1 cellular context compared by ENCODE assay signal in genomic region chr14:104677506-104678332, GRCh38.
TF ChIP-seq lines count a peak whose summit lies in the region.

No MANE protein-coding gene starts in this region.

TF ChIP-seq in HepG2, 621 proteins besides CTCF, POLR2A, EP300 and RAD21 (continued from another document):
- no peak for TF ChIP-seq ZNF710 (CRISPR knock-in tag; IDR thresholded peaks at IDR 0.05; ENCODE audit: borderline replicate concordance)
- no peak for TF ChIP-seq GATAD1 (CRISPR knock-in tag; IDR thresholded peaks at IDR 0.05)
- TF ChIP-seq ZNF501 (CRISPR knock-in tag; IDR thresholded peaks at IDR 0.05) = peak; percentile 53; the same call in 1 of the 2 replicates
- no peak for TF ChIP-seq NONO (IDR thresholded peaks at IDR 0.05)
- no peak for TF ChIP-seq NONO (CRISPR knock-in tag; conservative IDR thresholded peaks at IDR 0.05)
- no peak for TF ChIP-seq NR0B2 (CRISPR knock-in tag; IDR thresholded peaks at IDR 0.05)
- no peak for TF ChIP-seq SRY (CRISPR knock-in tag; IDR thresholded peaks at IDR 0.05)
- 0 out of 2 replicates have a peak, but pooled peaks have one; percentile 6 for TF ChIP-seq RXRA (CRISPR knock-in tag; IDR thresholded peaks at IDR 0.05)
- no peak for TF ChIP-seq ZNF235 (CRISPR knock-in tag; IDR thresholded peaks at IDR 0.05; ENCODE audit: borderline replicate concordance)
- no peak for TF ChIP-seq ZNF280D (CRISPR knock-in tag; IDR thresholded peaks at IDR 0.05)
- TF ChIP-seq HNRNPL (IDR thresholded peaks at IDR 0.05; ENCODE audit: low read depth, low read length) = 0 out of 2 replicates have a peak, but pooled peaks have one; percentile 34
- TF ChIP-seq ZBTB44 (CRISPR knock-in tag; IDR thresholded peaks at IDR 0.05) = no peak
- no peak for TF ChIP-seq AHR (CRISPR knock-in tag; IDR thresholded peaks at IDR 0.05)
- TF ChIP-seq KIAA2018 (CRISPR knock-in tag; IDR thresholded peaks at IDR 0.05; ENCODE audit: borderline replicate concordance) = no peak
- TF ChIP-seq ZSCAN31 (CRISPR knock-in tag; IDR thresholded peaks at IDR 0.05; ENCODE audit: low read depth) = no peak
- TF ChIP-seq ZNF382 (CRISPR knock-in tag; IDR thresholded peaks at IDR 0.05; ENCODE audit: borderline replicate concordance) = no peak
- TF ChIP-seq ZZZ3 (CRISPR knock-in tag; IDR thresholded peaks at IDR 0.05; ENCODE audit: borderline replicate concordance) = no peak
- TF ChIP-seq ETV5 (CRISPR knock-in tag; IDR thresholded peaks at IDR 0.05; ENCODE audit: borderline replicate concordance) = 0 out of 2 replicates have a peak, but pooled peaks have one; percentile 3
- no peak for TF ChIP-seq SP1 (IDR thresholded peaks at IDR 0.05)
- TF ChIP-seq SP1 (CRISPR knock-in tag; IDR thresholded peaks at IDR 0.05) = no peak
- TF ChIP-seq HNF1A (IDR thresholded peaks at IDR 0.05; ENCODE audit: low read depth) = no peak
- TF ChIP-seq HNF1A (CRISPR knock-in tag; IDR thresholded peaks at IDR 0.05; ENCODE audit: borderline replicate concordance) = no peak
- TF ChIP-seq ERF (CRISPR knock-in tag; IDR thresholded peaks at IDR 0.05) = no peak
- no peak for TF ChIP-seq GZF1 (CRISPR knock-in tag; IDR thresholded peaks at IDR 0.05)
- no peak for TF ChIP-seq ISX (CRISPR knock-in tag; conservative IDR thresholded peaks at IDR 0.05)
- TF ChIP-seq ZBTB33 (CRISPR knock-in tag; IDR thresholded peaks at IDR 0.05) = 0 out of 2 replicates have a peak, but pooled peaks have one; percentile 31
- no peak for TF ChIP-seq TFAP4 (IDR thresholded peaks at IDR 0.05; ENCODE audit: borderline replicate concordance, low read depth)
- no peak for TF ChIP-seq HMG20B (CRISPR knock-in tag; conservative IDR thresholded peaks at IDR 0.05)
